9 cellular contexts compared by ENCODE assay signal in genomic region chr10:96287392-96288105, GRCh38. TPM values are rescaled to one million over a fixed set of nuclear protein-coding genes. Genes with fewer than 3 reads are reported as not detected.
DNase-seq lines count a peak whose midpoint lies in the region; ATAC-seq and TF ChIP-seq lines count a peak whose summit lies in the region.
"Had no signal": no experiment of that assay in that cellular context is flagged by ENCODE, and none has a peak within 500 bp of the region (broad histone marks: within the 10 kb centered on the region; RNA-seq: fewer than 3 reads in every experiment).

No MANE protein-coding gene starts in this region.

- no peaks in the 10 kb centered on the region for H3K36me3 ChIP-seq in DND-41 (ENCODE audit: insufficient read depth, low read length)

- ATAC-seq in DND-41 (ENCODE audit: insufficient read depth, low read depth) (peak; percentile 76), GM21367 (IDR thresholded peaks at IDR 0.05; ENCODE audit: unreplicated experiment) (peak; percentile 61), HG03521 (IDR thresholded peaks at IDR 0.05; ENCODE audit: unreplicated experiment) (peak; percentile 60)

- H3K79me2 ChIP-seq in DND-41 (ENCODE audit: insufficient read depth, low read length): no peaks in the 10 kb centered on the region

- H3K27me3 ChIP-seq in DND-41 (ENCODE audit: insufficient read depth, low read length, poor library complexity): no peaks in the 10 kb centered on the region

- H3K4me2 ChIP-seq in DND-41 (ENCODE audit: insufficient read depth, low read length): peak overlapping the region; percentile 15

- H3K4me1 Mint-ChIP-seq in activated naive CD8-positive, alpha-beta T cell treated with anti-CD3 and anti-CD28 coated beads for 36 hours: peaks cover 17% of the 10 kb centered on the region
- H3K4me1 Mint-ChIP-seq in progenitor cell of endocrine pancreas (ENCODE audit: low read depth): peaks cover 12% of the 10 kb centered on the region
- H3K4me1 Mint-ChIP-seq in HFFc6 (ENCODE audit: low read depth): no peaks in the 10 kb centered on the region

- H3K9me3 Mint-ChIP-seq in activated naive CD8-positive, alpha-beta T cell treated with anti-CD3 and anti-CD28 coated beads for 36 hours: no peaks in the 10 kb centered on the region
- H3K9me3 Mint-ChIP-seq in progenitor cell of endocrine pancreas (ENCODE audit: low read depth) (no peaks in the 10 kb centered on the region), HFFc6 (no peaks in the 10 kb centered on the region)

- H3K27me3 Mint-ChIP-seq in activated naive CD8-positive, alpha-beta T cell treated with anti-CD3 and anti-CD28 coated beads for 36 hours: no peaks in the 10 kb centered on the region
- H3K27me3 Mint-ChIP-seq in progenitor cell of endocrine pancreas (no peaks in the 10 kb centered on the region), HFFc6 (ENCODE audit: insufficient read depth) (peaks cover 2% of the 10 kb centered on the region; the same call in 1 of the 2 replicates)

- peaks cover 18% of the 10 kb centered on the region for H3K4me1 ChIP-seq in DND-41 (ENCODE audit: insufficient read depth, low read length)

- peak overlapping the region; percentile 10 for H3K27ac Mint-ChIP-seq in activated naive CD8-positive, alpha-beta T cell treated with anti-CD3 and anti-CD28 coated beads for 36 hours
- peak overlapping the region; percentile 56 for H3K27ac Mint-ChIP-seq in progenitor cell of endocrine pancreas
- H3K27ac Mint-ChIP-seq in HFFc6: no peak overlapping the region

- H3K27ac ChIP-seq in DND-41 (ENCODE audit: low read length): peak overlapping the region; percentile 67

- peak overlapping the region; percentile 18; the same call in 1 of the 2 replicates for H2AFZ ChIP-seq in DND-41 (ENCODE audit: low read depth, low read length)

- H3K9ac ChIP-seq in DND-41 (ENCODE audit: low read depth, low read length): peak overlapping the region; percentile 14; the same call in 1 of the 2 replicates

- H3K9me3 ChIP-seq in DND-41 (ENCODE audit: insufficient read depth, low read length, severe bottlenecking): no peaks in the 10 kb centered on the region

- TF ChIP-seq CTCF in DND-41 (IDR thresholded peaks at IDR 0.05; ENCODE audit: borderline replicate concordance, extremely low read depth, low read length, poor library complexity, severe bottlenecking): no peak
- no peak for TF ChIP-seq CTCF in progenitor cell of endocrine pancreas (IDR thresholded peaks at IDR 0.05; ENCODE audit: unreplicated experiment)
- TF ChIP-seq CTCF in HFFc6 (IDR thresholded peaks at IDR 0.05): no peak

- no peaks in the 10 kb centered on the region for H4K20me1 ChIP-seq in DND-41 (ENCODE audit: insufficient read depth, low read length)

- H3K36me3 Mint-ChIP-seq in activated naive CD8-positive, alpha-beta T cell treated with anti-CD3 and anti-CD28 coated beads for 36 hours: no peaks in the 10 kb centered on the region
- H3K36me3 Mint-ChIP-seq in progenitor cell of endocrine pancreas (ENCODE audit: insufficient read depth) (no peaks in the 10 kb centered on the region), HFFc6 (ENCODE audit: low read depth) (no peaks in the 10 kb centered on the region)

- no peak overlapping the region for H3K4me3 ChIP-seq in DND-41 (ENCODE audit: low read depth in 1 of 2, low read length in 2 of 2)

- H3K4me3 Mint-ChIP-seq in activated naive CD8-positive, alpha-beta T cell treated with anti-CD3 and anti-CD28 coated beads for 36 hours: no peak overlapping the region
- H3K4me3 Mint-ChIP-seq in progenitor cell of endocrine pancreas (ENCODE audit: low read depth) (no peak overlapping the region), HFFc6 (no peak overlapping the region)

- DNase-seq in DND-41: no peak
- no peak for DNase-seq in activated naive CD8-positive, alpha-beta T cell treated with anti-CD3 and anti-CD28 coated beads for 36 hours
- DNase-seq in progenitor cell of endocrine pancreas (ENCODE audit: low spot score, unreplicated experiment): no peak
- DNase-seq in iPS-NIHi11 (ENCODE audit: low spot score): no peak
- no peak for DNase-seq in KG1 (lab: John Stamatoyannopoulos, UW)
- DNase-seq in HFFc6: no peak
- DNase-seq: IMR-90 had no signal

RNA-seq across cellular contexts. Expression of gene BLNK, which starts 16.2 kb away (rescaled TPM):
- 1 to 10 TPM in 1 of 2 experiments, under 1 TPM in 1; 0.94 to 1.3 TPM for total RNA-seq in activated naive CD8-positive, alpha-beta T cell treated with anti-CD3 and anti-CD28 coated beads for 36 hours
- total RNA-seq in progenitor cell of endocrine pancreas: 1.6 and 1.8 TPM in 2 replicates
- not detected for total RNA-seq in HFFc6 (2021; fragmentation: NEBNext Ultra II Directional; extraction: Animal tissue kit (Norgen Biotek cat#: 25700))
- total RNA-seq: IMR-90 had no signal

RNA-seq across cellular contexts. Expression of gene DNTT, which starts 16.7 kb away (rescaled TPM):
- not detected for total RNA-seq in activated naive CD8-positive, alpha-beta T cell treated with anti-CD3 and anti-CD28 coated beads for 36 hours
- not detected in 2 replicates for total RNA-seq in progenitor cell of endocrine pancreas
- not detected for total RNA-seq in HFFc6 (2021; fragmentation: NEBNext Ultra II Directional; extraction: Animal tissue kit (Norgen Biotek cat#: 25700))
- total RNA-seq: IMR-90 had no signal
